Comparison of ENCODE assay signal across 19 cellular contexts in the genomic region with DNA sequence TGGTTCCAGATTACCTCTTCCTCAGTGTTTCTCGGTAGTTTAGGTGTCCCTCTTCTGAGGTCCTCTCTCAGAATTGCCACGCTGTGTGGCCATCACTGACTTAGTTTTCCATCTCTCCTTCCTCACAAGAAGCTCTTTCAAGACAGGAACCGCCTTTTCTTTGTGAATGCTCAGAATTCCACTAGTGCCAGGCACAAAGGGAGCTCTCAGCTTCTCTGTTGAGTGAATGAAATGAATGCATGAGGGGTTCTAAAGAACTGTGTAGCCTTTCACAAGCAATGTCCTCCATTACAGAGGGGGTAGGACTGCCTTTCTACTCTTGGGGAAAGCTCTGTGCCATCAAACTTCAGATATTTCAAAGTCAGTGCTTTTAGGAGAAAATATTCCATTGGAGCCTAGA.
"Had no signal": no experiment of that assay in that cellular context is flagged by ENCODE, and none has a peak within 500 bp of the region (broad histone marks: within the 10 kb centered on the region; RNA-seq: fewer than 3 reads in every experiment).

No MANE protein-coding gene starts in this region.

- H3K4me1 ChIP-seq: heart left ventricle, psoas muscle, right lobe of liver, tibial artery, upper lobe of right lung, vagina had no signal

- H3K9me3 ChIP-seq: heart left ventricle, neutrophil, ovary, psoas muscle, right lobe of liver, tibial artery, upper lobe of right lung, vagina had no signal

- DNase-seq: effector CD4-positive, alpha-beta T cell; heart left ventricle; hippocampal formation; kidney glomerular epithelial cell; mammary epithelial cell; naive thymus-derived CD8-positive, alpha-beta T cell; ovary; psoas muscle; retina; right lobe of liver; stimulated activated CD4-positive, alpha-beta T cell treated with anti-CD3 and anti-CD28 coated beads, Interleukin-4, amount 100 ng/mL, for 1 hour; stimulated activated CD8-positive, alpha-beta memory T cell treated with anti-CD3 and anti-CD28 coated beads, Interleukin-4, amount 100 ng/mL, for 48 hours; stimulated activated naive CD8-positive, alpha-beta T cell treated with anti-CD3 and anti-CD28 coated beads, Interleukin-15, Interleukin-2, amounts not matched to agents 100 U/mL and 50 U/mL, for 24 hours; tibial artery; upper lobe of right lung had no signal

- H3K4me1 Mint-ChIP-seq: naive thymus-derived CD8-positive, alpha-beta T cell; stimulated activated effector memory CD8-positive, alpha-beta T cell treated with anti-CD3 and anti-CD28 coated beads, Interleukin-12 subunit alpha, Interleukin-12 subunit beta, amount 100 ng/mL, for 72 hours had no signal

- H3K27me3 ChIP-seq: heart left ventricle, neutrophil, ovary, right lobe of liver, tibial artery, upper lobe of right lung, vagina had no signal

- H3K36me3 ChIP-seq: heart left ventricle, neutrophil, ovary, right lobe of liver, tibial artery, upper lobe of right lung, vagina had no signal

- ATAC-seq: heart left ventricle; naive thymus-derived CD8-positive, alpha-beta T cell; psoas muscle; right lobe of liver; stimulated activated effector memory CD8-positive, alpha-beta T cell treated with anti-CD3 and anti-CD28 coated beads, Interleukin-12 subunit alpha, Interleukin-12 subunit beta, amount 100 ng/mL, for 72 hours; stimulated activated naive CD8-positive, alpha-beta T cell treated with anti-CD3 and anti-CD28 coated beads, Interleukin-15, Interleukin-2, amounts not matched to agents 100 U/mL and 50 U/mL, for 24 hours; upper lobe of right lung had no signal

- H3K4me3 ChIP-seq: coronary artery, heart left ventricle, ovary, psoas muscle, right lobe of liver, tibial artery, upper lobe of right lung, vagina had no signal

- H3K27me3 Mint-ChIP-seq: naive thymus-derived CD8-positive, alpha-beta T cell had no signal

- H3K36me3 Mint-ChIP-seq: naive thymus-derived CD8-positive, alpha-beta T cell; stimulated activated effector memory CD8-positive, alpha-beta T cell treated with anti-CD3 and anti-CD28 coated beads, Interleukin-12 subunit alpha, Interleukin-12 subunit beta, amount 100 ng/mL, for 72 hours had no signal

- H3K4me3 Mint-ChIP-seq: naive thymus-derived CD8-positive, alpha-beta T cell; stimulated activated effector memory CD8-positive, alpha-beta T cell treated with anti-CD3 and anti-CD28 coated beads, Interleukin-12 subunit alpha, Interleukin-12 subunit beta, amount 100 ng/mL, for 72 hours had no signal

- H3K27ac ChIP-seq: coronary artery, heart left ventricle, neutrophil, ovary, psoas muscle, right lobe of liver, tibial artery, upper lobe of right lung, vagina had no signal

- H3K27ac Mint-ChIP-seq: naive thymus-derived CD8-positive, alpha-beta T cell; stimulated activated effector memory CD8-positive, alpha-beta T cell treated with anti-CD3 and anti-CD28 coated beads, Interleukin-12 subunit alpha, Interleukin-12 subunit beta, amount 100 ng/mL, for 72 hours had no signal
